Comparison of ENCODE assay signal across 18 cellular contexts in the genomic region with DNA sequence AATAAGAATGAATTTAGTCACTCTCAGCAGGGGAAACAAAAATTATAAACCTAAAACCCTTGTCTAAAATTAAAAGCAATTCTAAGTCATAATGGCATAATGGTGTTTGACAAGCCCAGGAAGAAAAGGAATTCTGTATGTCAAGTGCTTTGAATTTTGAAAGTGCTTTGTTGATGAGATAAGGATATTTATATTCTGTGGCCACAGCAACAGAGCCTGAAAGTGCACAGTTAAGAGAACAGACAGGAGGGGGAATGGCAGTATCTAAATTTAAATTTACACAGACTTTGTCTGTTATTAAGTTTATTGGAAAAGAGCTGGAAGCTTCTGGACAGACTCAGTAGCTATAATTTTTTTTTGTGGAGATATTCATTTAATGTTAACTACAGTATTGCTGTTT.
DNase-seq lines count a peak whose midpoint lies in the region; ATAC-seq, FAIRE-seq and TF ChIP-seq lines count a peak whose summit lies in the region.
"Had no signal": no experiment of that assay in that cellular context is flagged by ENCODE, and none has a peak within 500 bp of the region (broad histone marks: within the 10 kb centered on the region; RNA-seq: fewer than 3 reads in every experiment).

No MANE protein-coding gene starts in this region.

- no peak for TF ChIP-seq POLR2A in gastroesophageal sphincter (IDR thresholded peaks at IDR 0.05)

- peaks cover 34% of the 10 kb centered on the region for H3K4me1 ChIP-seq in cardiac muscle cell (ENCODE audit: low read depth)
- no peaks in the 10 kb centered on the region for H3K4me1 ChIP-seq in small intestine (ENCODE audit: control insufficient read depth in 2 of 2, insufficient read depth in 1 of 2, low read depth in 1 of 2, low read length in 1 of 2)
- H3K4me1 ChIP-seq in gastroesophageal sphincter: no peaks in the 10 kb centered on the region

- peak overlapping the region; percentile 94 for H3K27ac ChIP-seq in cardiac muscle cell
- no peak overlapping the region for H3K27ac ChIP-seq in small intestine (ENCODE audit: low read depth in 1 of 2, low read length in 1 of 2)
- H3K27ac ChIP-seq in gastroesophageal sphincter: no peak overlapping the region

- H3K9me3 ChIP-seq in cardiac muscle cell (ENCODE audit: low read depth) (no peaks in the 10 kb centered on the region), small intestine (ENCODE audit: control insufficient read depth, low read depth) (no peaks in the 10 kb centered on the region), gastroesophageal sphincter (peaks cover 0 to 3% (median 0%) of the 10 kb centered on the region in 3 donors)

- no peaks in the 10 kb centered on the region for H3K36me3 ChIP-seq in cardiac muscle cell
- H3K36me3 ChIP-seq in small intestine (ENCODE audit: control insufficient read depth in 2 of 2, insufficient read depth in 2 of 2, low read length in 2 of 2): no peaks in the 10 kb centered on the region
- H3K36me3 ChIP-seq in gastroesophageal sphincter: no peaks in the 10 kb centered on the region

- H3K27me3 ChIP-seq in cardiac muscle cell (no peaks in the 10 kb centered on the region), small intestine (ENCODE audit: control insufficient read depth in 2 of 2, insufficient read depth in 2 of 2, low read length in 2 of 2) (no peaks in the 10 kb centered on the region), gastroesophageal sphincter (no peaks in the 10 kb centered on the region)

- no peak for TF ChIP-seq EP300 in gastroesophageal sphincter (IDR thresholded peaks at IDR 0.05)

- ATAC-seq in gastroesophageal sphincter (no peak), GM18520 (IDR thresholded peaks at IDR 0.05; ENCODE audit: unreplicated experiment) (no peak)

- intact Hi-C loops in cardiac septum (cut with DNase I): no loop called here

- TF ChIP-seq CTCF in cardiac muscle cell (IDR thresholded peaks at IDR 0.05; ENCODE audit: low read depth, low read length) (no peak), gastroesophageal sphincter (IDR thresholded peaks at IDR 0.05) (no peak)

- FAIRE-seq in endometrium (lab: Jason Lieb, UNC): peak; percentile 4
- FAIRE-seq in small intestine (lab: Jason Lieb, UNC): no peak
- FAIRE-seq: D721Med, H54 had no signal

- DNase-seq in cardiac muscle cell (ENCODE audit: low read depth in 1 of 2, low spot score in 1 of 2) (peak in 1 of 2 donors; percentile 55), cardiac septum (ENCODE audit: low spot score) (no peak), NCI-H526 treated with DMSO at 0.1 percent for 48 hours (lab: John Stamatoyannopoulos, UW) (peak; percentile 69), small intestine (peak; percentile 11)
- no peak for DNase-seq in central memory CD4-positive, alpha-beta T cell
- DNase-seq: ACHN; C1 segment of cervical spinal cord; CD8-positive, alpha-beta memory T cell; DMS79 treated with DMSO at 0.1 percent for 48 hours; KG1; NCI-H1105 treated with DMSO at 0.1 percent for 48 hours; NCI-H2029 treated with DMSO at 0.1 percent for 48 hours; NCI-H510A had no signal

- no peak overlapping the region for H3K4me3 ChIP-seq in cardiac muscle cell
- no peak overlapping the region for H3K4me3 ChIP-seq in small intestine (ENCODE audit: low read depth in 1 of 2, low read length in 2 of 2)
- no peak overlapping the region for H3K4me3 ChIP-seq in gastroesophageal sphincter

Comparison
In these comparisons a context has a peak if more than half of its experiments do, and no peak if none do; other contexts are left out.
1. DNase-seq: peak in NCI-H526 treated with DMSO at 0.1 percent for 48 hours (single experiment) and small intestine (single experiment); none in cardiac septum (single experiment) and central memory CD4-positive, alpha-beta T cell (single experiment).